38 cellular contexts compared by ENCODE assay signal in the genomic region with DNA sequence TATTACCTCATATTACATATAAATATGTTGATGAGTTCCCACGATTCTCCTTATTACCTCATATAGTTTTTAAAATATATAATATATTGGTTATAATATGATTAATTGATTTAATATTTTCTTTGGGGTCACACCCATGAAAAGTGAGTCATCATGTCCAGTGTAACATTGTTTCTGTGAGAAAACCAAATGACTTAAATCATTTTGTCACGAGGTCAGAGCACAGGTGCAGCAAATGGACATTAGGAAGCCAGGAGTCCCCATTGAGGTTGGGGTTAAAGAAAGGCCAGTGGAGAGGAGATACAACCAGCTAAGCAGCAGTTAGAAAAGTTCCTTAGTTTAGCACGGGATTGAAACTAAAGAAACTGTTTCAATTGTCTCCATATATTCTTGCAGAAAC.
"Had no signal": no experiment of that assay in that cellular context is flagged by ENCODE, and none has a peak within 500 bp of the region (broad histone marks: within the 10 kb centered on the region; RNA-seq: fewer than 3 reads in every experiment).

No MANE protein-coding gene starts in this region.

- ATAC-seq: activated naive CD4-positive, alpha-beta T cell treated with anti-CD3 and anti-CD28 coated beads, Interleukin-2, amount 50 U/mL, for 72 hours; activated naive CD8-positive, alpha-beta T cell treated with anti-CD3 and anti-CD28 coated beads, Interleukin-2, amount 50 U/mL, for 24 hours; activated T-cell treated with anti-CD3 and anti-CD28 coated beads, Interleukin-2, amount 50 U/mL, for 4 hours; activated T-cell treated with anti-CD3 and anti-CD28 coated beads, Interleukin-2, amount 50 U/mL, for 72 hours; activated T-helper 17 cell treated with anti-CD3 and anti-CD28 coated beads, Interleukin-2, amount 50 U/mL, for 72 hours; body of pancreas had no signal

- H3K27me3 ChIP-seq: adrenal gland, ascending aorta, body of pancreas, brain microvascular endothelial cell, breast epithelium, cardiac muscle cell had no signal

- H3K9me3 Mint-ChIP-seq: activated naive CD4-positive, alpha-beta T cell treated with anti-CD3 and anti-CD28 coated beads for 36 hours; activated naive CD4-positive, alpha-beta T cell treated with anti-CD3 and anti-CD28 coated beads, Interleukin-2, amount 10 ng/mL, durations not matched to agents 7 days and 5 days; activated naive CD8-positive, alpha-beta T cell treated with anti-CD3 and anti-CD28 coated beads for 36 hours; activated naive CD8-positive, alpha-beta T cell treated with anti-CD3 and anti-CD28 coated beads, Interleukin-2, amount 10 ng/mL, durations not matched to agents 7 days and 5 days; activated naive CD8-positive, alpha-beta T cell treated with anti-CD3 and anti-CD28 coated beads, Interleukin-2, amount 50 U/mL, for 24 hours; activated T-cell treated with anti-CD3 and anti-CD28 coated beads, Interleukin-2, amount 50 U/mL, for 24 hours; activated T-helper 1 cell treated with anti-CD3 and anti-CD28 coated beads, Interleukin-12 subunit alpha, Interleukin-12 subunit beta, Interleukin-2, Interleukin-4 antibody, amounts not matched to agents 30 ng/mL and 10 ng/mL and 1 ng/mL, durations not matched to agents 14 hours and 24 hours and 36 hours; activated T-helper 2 cell treated with anti-CD3 and anti-CD28 coated beads, Interferon-gamma antibody, Interleukin-2, Interleukin-4, amounts not matched to agents 10 μg/mL and 5 μg/mL and 100 μg/mL, durations not matched to agents 14 hours and 24 hours and 36 hours; central memory CD8-positive, alpha-beta T cell had no signal

- H3K4me1 Mint-ChIP-seq: activated naive CD4-positive, alpha-beta T cell treated with anti-CD3 and anti-CD28 coated beads, Interleukin-2, amount 10 ng/mL, durations not matched to agents 7 days and 5 days; activated naive CD4-positive, alpha-beta T cell treated with anti-CD3 and anti-CD28 coated beads, Interleukin-2, amount 50 U/mL, for 24 hours; activated naive CD8-positive, alpha-beta T cell treated with anti-CD3 and anti-CD28 coated beads for 36 hours; activated naive CD8-positive, alpha-beta T cell treated with anti-CD3 and anti-CD28 coated beads, Interleukin-2, amount 10 ng/mL, durations not matched to agents 7 days and 5 days; activated naive CD8-positive, alpha-beta T cell treated with anti-CD3 and anti-CD28 coated beads, Interleukin-2, amount 50 U/mL, for 24 hours; activated T-helper 17 cell treated with anti-CD3 and anti-CD28 coated beads, Interleukin-2, amount 50 U/mL, for 72 hours; central memory CD8-positive, alpha-beta T cell had no signal

- H3K4me3 Mint-ChIP-seq: activated naive CD4-positive, alpha-beta T cell treated with anti-CD3 and anti-CD28 coated beads for 36 hours; activated naive CD4-positive, alpha-beta T cell treated with anti-CD3 and anti-CD28 coated beads, Interleukin-2, amount 10 ng/mL, durations not matched to agents 7 days and 5 days; activated naive CD4-positive, alpha-beta T cell treated with anti-CD3 and anti-CD28 coated beads, Interleukin-2, amount 50 U/mL, for 24 hours; activated naive CD8-positive, alpha-beta T cell; activated naive CD8-positive, alpha-beta T cell treated with anti-CD3 and anti-CD28 coated beads for 36 hours; activated naive CD8-positive, alpha-beta T cell treated with anti-CD3 and anti-CD28 coated beads, Interleukin-2, amount 10 ng/mL, durations not matched to agents 7 days and 5 days; activated naive CD8-positive, alpha-beta T cell treated with anti-CD3 and anti-CD28 coated beads, Interleukin-2, amount 50 U/mL, for 24 hours; activated T-cell treated with anti-CD3 and anti-CD28 coated beads, Interleukin-2, amount 50 U/mL, for 24 hours; activated T-cell treated with anti-CD3 and anti-CD28 coated beads, Interleukin-2, amount 50 U/mL, for 4 hours; activated T-cell treated with anti-CD3 and anti-CD28 coated beads, Interleukin-2, amount 50 U/mL, for 72 hours; activated T-helper 1 cell treated with anti-CD3 and anti-CD28 coated beads, Interleukin-12 subunit alpha, Interleukin-12 subunit beta, Interleukin-2, Interleukin-4 antibody, amounts not matched to agents 30 ng/mL and 10 ng/mL and 1 ng/mL, durations not matched to agents 14 hours and 24 hours and 36 hours; activated T-helper 17 cell treated with anti-CD3 and anti-CD28 coated beads, Interleukin-2, amount 50 U/mL, for 72 hours; brain; central memory CD8-positive, alpha-beta T cell had no signal

- H3K36me3 Mint-ChIP-seq: activated naive CD4-positive, alpha-beta T cell treated with anti-CD3 and anti-CD28 coated beads, Interleukin-2, amount 10 ng/mL, durations not matched to agents 7 days and 5 days; activated naive CD4-positive, alpha-beta T cell treated with anti-CD3 and anti-CD28 coated beads, Interleukin-2, amount 50 U/mL, for 24 hours; activated naive CD4-positive, alpha-beta T cell treated with anti-CD3 and anti-CD28 coated beads, Interleukin-2, amount 50 U/mL, for 72 hours; activated naive CD8-positive, alpha-beta T cell; activated naive CD8-positive, alpha-beta T cell treated with anti-CD3 and anti-CD28 coated beads for 36 hours; activated naive CD8-positive, alpha-beta T cell treated with anti-CD3 and anti-CD28 coated beads, Interleukin-2, amount 10 ng/mL, durations not matched to agents 7 days and 5 days; brain had no signal

- DNase-seq: activated effector memory CD4-positive, alpha-beta T cell treated with anti-CD3 and anti-CD28 coated beads, Interleukin-2, amount 50 U/mL, for 16 hours; activated effector memory CD4-positive, alpha-beta T cell treated with Interleukin-2 at 50 U/mL for 16 hours; activated gamma-delta T cell; activated gamma-delta T cell treated with Interleukin-2 at 50 U/mL for 16 hours; activated naive CD4-positive, alpha-beta T cell; activated naive CD4-positive, alpha-beta T cell treated with anti-CD3 and anti-CD28 coated beads for 36 hours; activated naive CD4-positive, alpha-beta T cell treated with anti-CD3 and anti-CD28 coated beads, Interleukin-2, amount 10 ng/mL, durations not matched to agents 7 days and 5 days; activated naive CD4-positive, alpha-beta T cell treated with anti-CD3 and anti-CD28 coated beads, Interleukin-2, amount 50 U/mL, for 16 hours; activated naive CD4-positive, alpha-beta T cell treated with Interleukin-2 at 50 U/mL for 16 hours; activated naive CD8-positive, alpha-beta T cell treated with anti-CD3 and anti-CD28 coated beads for 36 hours; activated naive CD8-positive, alpha-beta T cell treated with anti-CD3 and anti-CD28 coated beads, Interleukin-2, amount 10 ng/mL, durations not matched to agents 7 days and 5 days; activated naive CD8-positive, alpha-beta T cell treated with anti-CD3 and anti-CD28 coated beads, Interleukin-2, amount 50 U/mL, for 24 hours; activated T-cell treated with anti-CD3 and anti-CD28 coated beads, Interleukin-2, amount 50 U/mL, for 1 hour; activated T-cell treated with anti-CD3 and anti-CD28 coated beads, Interleukin-2, amount 50 U/mL, for 24 hours; activated T-cell treated with anti-CD3 and anti-CD28 coated beads, Interleukin-2, amount 50 U/mL, for 4 hours; activated T-cell treated with anti-CD3 and anti-CD28 coated beads, Interleukin-2, amount 50 U/mL, for 48 hours; activated T-cell treated with anti-CD3 and anti-CD28 coated beads, Interleukin-2, amount 50 U/mL, for 72 hours; adrenal gland; amniotic stem cell; amygdala; anterior cingulate cortex; aorta; body of pancreas; brain microvascular endothelial cell; caudate nucleus; central memory CD4-positive, alpha-beta T cell; cerebellar nuclear complex had no signal

- H3K27ac ChIP-seq: adrenal gland, ascending aorta, body of pancreas, brain microvascular endothelial cell, breast epithelium, cardiac muscle cell had no signal

- H3K27ac Mint-ChIP-seq: activated naive CD4-positive, alpha-beta T cell treated with anti-CD3 and anti-CD28 coated beads for 36 hours; activated naive CD4-positive, alpha-beta T cell treated with anti-CD3 and anti-CD28 coated beads, Interleukin-2, amount 10 ng/mL, durations not matched to agents 7 days and 5 days; activated naive CD4-positive, alpha-beta T cell treated with anti-CD3 and anti-CD28 coated beads, Interleukin-2, amount 50 U/mL, for 24 hours; activated naive CD4-positive, alpha-beta T cell treated with anti-CD3 and anti-CD28 coated beads, Interleukin-2, amount 50 U/mL, for 72 hours; activated naive CD8-positive, alpha-beta T cell; activated naive CD8-positive, alpha-beta T cell treated with anti-CD3 and anti-CD28 coated beads for 36 hours; activated naive CD8-positive, alpha-beta T cell treated with anti-CD3 and anti-CD28 coated beads, Interleukin-2, amount 10 ng/mL, durations not matched to agents 7 days and 5 days; activated naive CD8-positive, alpha-beta T cell treated with anti-CD3 and anti-CD28 coated beads, Interleukin-2, amount 50 U/mL, for 24 hours; activated T-cell treated with anti-CD3 and anti-CD28 coated beads, Interleukin-2, amount 50 U/mL, for 24 hours; activated T-cell treated with anti-CD3 and anti-CD28 coated beads, Interleukin-2, amount 50 U/mL, for 72 hours; activated T-helper 1 cell treated with anti-CD3 and anti-CD28 coated beads, Interleukin-12 subunit alpha, Interleukin-12 subunit beta, Interleukin-2, Interleukin-4 antibody, amounts not matched to agents 30 ng/mL and 10 ng/mL and 1 ng/mL, durations not matched to agents 14 hours and 24 hours and 36 hours; activated T-helper 17 cell treated with anti-CD3 and anti-CD28 coated beads, Interleukin-2, amount 50 U/mL, for 72 hours; activated T-helper 2 cell treated with anti-CD3 and anti-CD28 coated beads, Interferon-gamma antibody, Interleukin-2, Interleukin-4, amounts not matched to agents 10 μg/mL and 5 μg/mL and 100 μg/mL, durations not matched to agents 14 hours and 24 hours and 36 hours had no signal

- H3K4me1 ChIP-seq: adrenal gland, ascending aorta, body of pancreas, breast epithelium had no signal

- H3K4me3 ChIP-seq: adrenal gland, ascending aorta, body of pancreas, breast epithelium, cardiac muscle cell had no signal

- H3K27me3 Mint-ChIP-seq: activated naive CD8-positive, alpha-beta T cell treated with anti-CD3 and anti-CD28 coated beads, Interleukin-2, amount 50 U/mL, for 24 hours; activated T-helper 17 cell treated with anti-CD3 and anti-CD28 coated beads, Interleukin-2, amount 50 U/mL, for 72 hours had no signal

- H3K36me3 ChIP-seq: adrenal gland, ascending aorta, brain microvascular endothelial cell, breast epithelium, cardiac muscle cell had no signal

- H3K9me3 ChIP-seq: adrenal gland, ascending aorta, body of pancreas, breast epithelium had no signal
